In the genomic region with DNA sequence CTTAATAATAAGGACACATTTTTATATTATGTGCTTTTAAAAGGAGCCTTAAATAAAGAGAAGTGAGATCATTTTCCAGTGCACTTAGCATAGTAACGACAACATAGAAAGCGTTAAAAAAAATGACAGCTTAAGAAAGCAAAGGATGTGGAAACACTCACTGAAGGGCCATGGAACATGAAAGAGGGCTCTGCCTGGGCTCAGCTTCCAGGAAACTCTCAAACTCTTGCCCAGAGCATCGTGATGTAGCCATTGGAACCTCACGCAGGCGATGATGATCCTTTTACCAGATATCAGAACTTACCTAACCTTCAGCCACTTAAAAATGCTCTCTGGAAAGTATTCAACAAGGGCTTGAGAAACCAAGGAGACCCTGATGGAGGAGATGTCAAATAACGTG, we compare ENCODE assay signal across 22 cellular contexts. TPM values are rescaled to one million over a fixed set of nuclear protein-coding genes. Genes with fewer than 3 reads are reported as not detected.
A peak's percentile ranks its signal among the peaks of the same experiment; 100 is the strongest.
DNase-seq lines count a peak whose midpoint lies in the region; ATAC-seq and TF ChIP-seq lines count a peak whose summit lies in the region.
"Had no signal": no experiment of that assay in that cellular context is flagged by ENCODE, and none has a peak within 500 bp of the region (broad histone marks: within the 10 kb centered on the region; RNA-seq: fewer than 3 reads in every experiment).

No MANE protein-coding gene starts in this region.

- POLR2A ChIA-PET in activated CD4-positive, alpha-beta T cell treated with anti-CD3 and anti-CD28 coated beads for 36 hours (lab: Charles Lee): interaction anchor here (0.6 to 0.7 kb wide), 2 partner anchors 8 to 84 kb away, joined by 4 to 5 read pairs; no protein-coding TSS in a partner anchor
- POLR2A ChIA-PET in CD8-positive, alpha-beta memory T cell (lab: Charles Lee): interaction anchor here (1.6 kb wide), 1 partner anchor 16 kb away, joined by 5 read pairs; no protein-coding TSS in a partner anchor

- no peak overlapping the region for H3K4me3 ChIP-seq in CD8-positive, alpha-beta memory T cell (ENCODE audit: low read length)
- H3K4me3 ChIP-seq: right atrium auricular region, suprapubic skin, vagina had no signal

- no peak for TF ChIP-seq CTCF in VCaP (conservative IDR thresholded peaks at IDR 0.05)

- H3K4me1 Mint-ChIP-seq in activated CD4-positive, alpha-beta T cell treated with anti-CD3 and anti-CD28 coated beads for 36 hours: peaks cover 48% of the 10 kb centered on the region
- H3K4me1 Mint-ChIP-seq in CD8-positive, alpha-beta memory T cell: peaks cover 43 to 52% (median 44%) of the 10 kb centered on the region in 3 donors
- peaks cover 65% of the 10 kb centered on the region for H3K4me1 Mint-ChIP-seq in memory B cell

- H3K27me3 ChIP-seq in CD8-positive, alpha-beta memory T cell (ENCODE audit: insufficient read depth, low read length, poor library complexity, severe bottlenecking): no peaks in the 10 kb centered on the region
- H3K27me3 ChIP-seq: right atrium auricular region, suprapubic skin, vagina had no signal

- H3K36me3 ChIP-seq in CD8-positive, alpha-beta memory T cell (ENCODE audit: insufficient read depth, low read length): no peaks in the 10 kb centered on the region
- H3K36me3 ChIP-seq: right atrium auricular region, suprapubic skin, vagina had no signal

- no peak for DNase-seq in activated CD4-positive, alpha-beta T cell treated with anti-CD3 and anti-CD28 coated beads for 36 hours
- no peak for DNase-seq in activated CD4-positive, alpha-beta T cell treated with anti-CD3 and anti-CD28 coated beads for 48 hours
- no peak for DNase-seq in CD8-positive, alpha-beta memory T cell
- no peak for DNase-seq in memory B cell (ENCODE audit: low spot score in 2 of 2)
- DNase-seq in amygdala (lab: John Stamatoyannopoulos, UW): no peak
- DNase-seq in T1000 (lab: John Stamatoyannopoulos, UW): no peak
- DNase-seq: 8988T; activated CD4-positive, alpha-beta T cell treated with anti-CD3 and anti-CD28 coated beads, Interleukin-2, amount 50 U/mL, for 1 hour; aorta; hippocampal formation; NCI-H2107; NCI-H510A treated with DMSO at 0.1 percent for 48 hours; SK-N-SH; stimulated activated CD4-positive, alpha-beta T cell treated with anti-CD3 and anti-CD28 coated beads, Interleukin-12 subunit alpha, Interleukin-12 subunit beta, amount 100 ng/mL, for 4 hours had no signal

- no peaks in the 10 kb centered on the region for H3K9me3 Mint-ChIP-seq in activated CD4-positive, alpha-beta T cell treated with anti-CD3 and anti-CD28 coated beads for 36 hours (ENCODE audit: low read depth)
- H3K9me3 Mint-ChIP-seq in CD8-positive, alpha-beta memory T cell: no peaks in the 10 kb centered on the region
- H3K9me3 Mint-ChIP-seq in memory B cell: no peaks in the 10 kb centered on the region
- H3K9me3 Mint-ChIP-seq: central memory CD8-positive, alpha-beta T cell had no signal

- H3K36me3 Mint-ChIP-seq in activated CD4-positive, alpha-beta T cell treated with anti-CD3 and anti-CD28 coated beads for 36 hours (ENCODE audit: low read depth): no peaks in the 10 kb centered on the region
- peaks cover 0 to 3% (median 0%) of the 10 kb centered on the region in 3 donors for H3K36me3 Mint-ChIP-seq in CD8-positive, alpha-beta memory T cell
- H3K36me3 Mint-ChIP-seq in memory B cell: no peaks in the 10 kb centered on the region

- intact Hi-C loops in activated CD4-positive, alpha-beta T cell treated with anti-CD3 and anti-CD28 coated beads for 36 hours (cut with DNase I, micrococcal nuclease): no loop called here

- CTCF ChIA-PET in activated CD4-positive, alpha-beta T cell treated with anti-CD3 and anti-CD28 coated beads for 36 hours (lab: Charles Lee): interaction anchor here (0.8 to 4.4 kb wide), 5 partner anchors 9 to 72 kb away, joined by 3 to 23 read pairs (median 5); no protein-coding TSS in a partner anchor
- CTCF ChIA-PET in CD8-positive, alpha-beta memory T cell (lab: Charles Lee): interaction anchor here (1.2 to 1.5 kb wide), 2 partner anchors 9 to 437 kb away, joined by 3 to 4 read pairs; no protein-coding TSS in a partner anchor

- peak overlapping the region; percentile 83 for H3K27ac Mint-ChIP-seq in activated CD4-positive, alpha-beta T cell treated with anti-CD3 and anti-CD28 coated beads for 36 hours
- peak overlapping the region; percentile 37 to 95 (median 76) for H3K27ac Mint-ChIP-seq in CD8-positive, alpha-beta memory T cell
- H3K27ac Mint-ChIP-seq in memory B cell: peak overlapping the region; percentile 93

- H3K4me3 Mint-ChIP-seq in activated CD4-positive, alpha-beta T cell treated with anti-CD3 and anti-CD28 coated beads for 36 hours: no peak overlapping the region
- H3K4me3 Mint-ChIP-seq in CD8-positive, alpha-beta memory T cell: peak overlapping the region in 1 of 7 donors; percentile 45
- peak overlapping the region; percentile 4 for H3K4me3 Mint-ChIP-seq in memory B cell
- H3K4me3 Mint-ChIP-seq: central memory CD8-positive, alpha-beta T cell had no signal

- H3K27me3 Mint-ChIP-seq in activated CD4-positive, alpha-beta T cell treated with anti-CD3 and anti-CD28 coated beads for 36 hours: no peaks in the 10 kb centered on the region
- peaks cover 0 to 3% of the 10 kb centered on the region in 2 donors for H3K27me3 Mint-ChIP-seq in CD8-positive, alpha-beta memory T cell
- H3K27me3 Mint-ChIP-seq in memory B cell: no peaks in the 10 kb centered on the region
- H3K27me3 Mint-ChIP-seq: central memory CD8-positive, alpha-beta T cell had no signal

- peaks cover 56% of the 10 kb centered on the region for H3K4me1 ChIP-seq in CD8-positive, alpha-beta memory T cell (ENCODE audit: insufficient read depth, low read length)

- ATAC-seq in activated CD4-positive, alpha-beta T cell treated with anti-CD3 and anti-CD28 coated beads for 36 hours: no peak
- no peak for ATAC-seq in memory B cell (ENCODE audit: low read depth)
- no peak for ATAC-seq in GM19467 (IDR thresholded peaks at IDR 0.05; ENCODE audit: unreplicated experiment)
- ATAC-seq: esophagus mucosa had no signal

- no peak overlapping the region for H3K27ac ChIP-seq in CD8-positive, alpha-beta memory T cell (ENCODE audit: low read depth, low read length)
- H3K27ac ChIP-seq in VCaP: peak overlapping the region; percentile 58
- H3K27ac ChIP-seq: right atrium auricular region, RWPE1, suprapubic skin, vagina had no signal

- no peaks in the 10 kb centered on the region for H3K9me3 ChIP-seq in CD8-positive, alpha-beta memory T cell (ENCODE audit: low read length)
- H3K9me3 ChIP-seq: right atrium auricular region, SK-N-SH, suprapubic skin, vagina had no signal

RNA-seq across cellular contexts. Expression of a gene that starts 21.4 kb away (rescaled TPM):
- total RNA-seq in activated CD4-positive, alpha-beta T cell treated with anti-CD3 and anti-CD28 coated beads for 36 hours: 100 to 1,000 TPM; 410 to 449 TPM
- 100 to 1,000 TPM; 405 to 411 TPM for total RNA-seq in CD8-positive, alpha-beta memory T cell
- 386 TPM for polyA plus RNA-seq in CD8-positive, alpha-beta memory T cell
